Comparison of ENCODE assay signal across 12 cellular contexts in the genomic region with DNA sequence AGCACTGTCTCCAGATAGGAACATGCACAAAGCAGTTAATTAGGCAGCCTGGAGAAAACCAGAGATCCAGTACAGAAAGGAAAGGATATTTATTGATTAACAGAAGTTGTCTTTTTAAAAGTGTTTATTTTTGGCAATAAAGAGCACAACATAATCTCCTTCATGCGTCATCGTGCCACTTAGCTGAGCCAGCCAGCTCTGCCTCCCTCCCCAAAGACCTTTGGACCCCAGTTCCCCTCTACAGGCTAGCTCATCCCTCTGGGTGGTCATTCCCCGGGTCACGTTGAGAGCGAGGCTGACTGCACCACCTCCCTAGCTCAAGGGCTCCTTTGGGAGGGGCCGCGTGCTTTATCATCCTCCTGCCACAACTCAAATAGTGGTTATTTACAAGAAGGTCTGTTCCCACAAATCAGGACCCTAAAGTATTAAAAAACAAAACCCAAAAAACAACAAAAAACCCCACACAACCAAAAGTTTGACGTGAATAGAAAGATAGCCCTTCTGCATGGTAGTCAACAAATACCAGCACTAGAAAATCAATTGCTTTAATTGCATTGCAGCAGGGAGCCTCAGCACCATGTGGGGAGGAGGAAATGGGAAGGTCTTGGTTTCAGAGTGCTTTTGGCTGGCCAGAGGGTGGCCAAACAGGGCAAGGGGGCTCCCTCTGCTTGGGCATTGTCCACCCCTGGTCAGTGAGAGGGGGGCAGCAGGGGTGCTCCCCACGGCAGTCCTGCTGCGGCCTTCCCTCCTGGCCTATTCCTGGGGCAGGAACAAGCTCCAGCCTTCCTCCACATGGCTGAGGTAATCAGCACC. TPM values are rescaled to one million over a fixed set of nuclear protein-coding genes. Genes with fewer than 3 reads are reported as not detected.
A peak's percentile ranks its signal among the peaks of the same experiment; 100 is the strongest.
DNase-seq lines count a peak whose midpoint lies in the region; ATAC-seq and TF ChIP-seq lines count a peak whose summit lies in the region.
"Had no signal": no experiment of that assay in that cellular context is flagged by ENCODE, and none has a peak within 500 bp of the region (broad histone marks: within the 10 kb centered on the region; RNA-seq: fewer than 3 reads in every experiment).

No MANE protein-coding gene starts in this region.

- peaks cover 76% of the 10 kb centered on the region for H3K36me3 ChIP-seq in upper lobe of right lung

- POLR2A ChIA-PET in activated CD8-positive, alpha-beta T cell treated with anti-CD3 and anti-CD28 coated beads, Interleukin-2, amount 10 ng/mL, durations not matched to agents 7 days and 5 days (lab: Charles Lee) = interaction anchor here (0.6 to 1.5 kb wide), 3 partner anchors 10 to 1719 kb away, joined by 3 to 7 read pairs (median 5); partner anchors contain the start of gene POLR2C

- no peak overlapping the region for H3K4me3 Mint-ChIP-seq in activated naive CD4-positive, alpha-beta T cell treated with anti-CD3 and anti-CD28 coated beads, Interleukin-2, amount 10 ng/mL, durations not matched to agents 7 days and 5 days
- H3K4me3 Mint-ChIP-seq in activated CD8-positive, alpha-beta T cell treated with anti-CD3 and anti-CD28 coated beads, Interleukin-2, amount 10 ng/mL, durations not matched to agents 7 days and 5 days = no peak overlapping the region

- no peak for TF ChIP-seq CTCF in upper lobe of right lung (IDR thresholded peaks at IDR 0.05)

- peaks cover 25% of the 10 kb centered on the region for H3K4me1 Mint-ChIP-seq in activated naive CD4-positive, alpha-beta T cell treated with anti-CD3 and anti-CD28 coated beads, Interleukin-2, amount 10 ng/mL, durations not matched to agents 7 days and 5 days
- H3K4me1 Mint-ChIP-seq in activated CD8-positive, alpha-beta T cell treated with anti-CD3 and anti-CD28 coated beads, Interleukin-2, amount 10 ng/mL, durations not matched to agents 7 days and 5 days (ENCODE audit: low read depth) = peaks cover 31% of the 10 kb centered on the region

- intact Hi-C loops in upper lobe of right lung (cut with DNase I) = no loop called here

- H3K27ac Mint-ChIP-seq in activated naive CD4-positive, alpha-beta T cell treated with anti-CD3 and anti-CD28 coated beads, Interleukin-2, amount 10 ng/mL, durations not matched to agents 7 days and 5 days = peak overlapping the region; percentile 30
- H3K27ac Mint-ChIP-seq in activated CD8-positive, alpha-beta T cell treated with anti-CD3 and anti-CD28 coated beads, Interleukin-2, amount 10 ng/mL, durations not matched to agents 7 days and 5 days = peak overlapping the region; percentile 39

- no peaks in the 10 kb centered on the region for H3K27me3 ChIP-seq in upper lobe of right lung
- H3K27me3 ChIP-seq: right atrium auricular region had no signal

- no peak for ATAC-seq in activated CD8-positive, alpha-beta T cell treated with anti-CD3 and anti-CD28 coated beads, Interleukin-2, amount 10 ng/mL, durations not matched to agents 7 days and 5 days
- ATAC-seq in left lobe of liver (peak; percentile 78), upper lobe of right lung (no peak), GM18511 (IDR thresholded peaks at IDR 0.05; ENCODE audit: unreplicated experiment) (no peak)

- no peaks in the 10 kb centered on the region for H3K9me3 ChIP-seq in upper lobe of right lung
- H3K9me3 ChIP-seq: right atrium auricular region had no signal

- no peaks in the 10 kb centered on the region for H3K9me3 Mint-ChIP-seq in activated naive CD4-positive, alpha-beta T cell treated with anti-CD3 and anti-CD28 coated beads, Interleukin-2, amount 10 ng/mL, durations not matched to agents 7 days and 5 days
- H3K9me3 Mint-ChIP-seq in activated CD8-positive, alpha-beta T cell treated with anti-CD3 and anti-CD28 coated beads, Interleukin-2, amount 10 ng/mL, durations not matched to agents 7 days and 5 days (ENCODE audit: insufficient read depth) = no peaks in the 10 kb centered on the region

- DNase-seq in activated naive CD4-positive, alpha-beta T cell treated with anti-CD3 and anti-CD28 coated beads, Interleukin-2, amount 10 ng/mL, durations not matched to agents 7 days and 5 days = no peak
- no peak for DNase-seq in activated naive CD4-positive, alpha-beta T cell (lab: John Stamatoyannopoulos, UW)
- DNase-seq in activated CD8-positive, alpha-beta T cell treated with anti-CD3 and anti-CD28 coated beads, Interleukin-2, amount 10 ng/mL, durations not matched to agents 7 days and 5 days = no peak
- DNase-seq in left lobe of liver (ENCODE audit: low spot score) (peak; percentile 87), upper lobe of right lung (no peak), NCI-H1694 treated with DMSO at 0.1 percent for 48 hours (lab: John Stamatoyannopoulos, UW) (no peak), SHP77 (lab: John Stamatoyannopoulos, UW) (no peak)
- DNase-seq: NCI-H1048; NK-92 treated with Interleukin-12 subunit alpha and Interleukin-12 subunit beta, amount 100 ng/mL, for 24 hours; T1000 had no signal

- no peaks in the 10 kb centered on the region for H3K27me3 Mint-ChIP-seq in activated naive CD4-positive, alpha-beta T cell treated with anti-CD3 and anti-CD28 coated beads, Interleukin-2, amount 10 ng/mL, durations not matched to agents 7 days and 5 days
- no peaks in the 10 kb centered on the region for H3K27me3 Mint-ChIP-seq in activated CD8-positive, alpha-beta T cell treated with anti-CD3 and anti-CD28 coated beads, Interleukin-2, amount 10 ng/mL, durations not matched to agents 7 days and 5 days (ENCODE audit: low read depth)

- no peak overlapping the region for H3K4me3 ChIP-seq in upper lobe of right lung
- H3K4me3 ChIP-seq: right atrium auricular region had no signal

- H3K4me1 ChIP-seq in upper lobe of right lung = peaks cover 36% of the 10 kb centered on the region

- peaks cover 36% of the 10 kb centered on the region for H3K36me3 Mint-ChIP-seq in activated naive CD4-positive, alpha-beta T cell treated with anti-CD3 and anti-CD28 coated beads, Interleukin-2, amount 10 ng/mL, durations not matched to agents 7 days and 5 days
- peaks cover 28% of the 10 kb centered on the region for H3K36me3 Mint-ChIP-seq in activated CD8-positive, alpha-beta T cell treated with anti-CD3 and anti-CD28 coated beads, Interleukin-2, amount 10 ng/mL, durations not matched to agents 7 days and 5 days (ENCODE audit: low read depth)

- CTCF ChIA-PET in activated naive CD4-positive, alpha-beta T cell treated with anti-CD3 and anti-CD28 coated beads, Interleukin-2, amount 10 ng/mL, durations not matched to agents 7 days and 5 days (lab: Charles Lee) = interaction anchor here (0.6 to 9.5 kb wide), 4 partner anchors 15 to 55 kb away, joined by 3 to 79 read pairs (median 14); partner anchors contain the start of gene DOK4
- CTCF ChIA-PET in activated CD8-positive, alpha-beta T cell treated with anti-CD3 and anti-CD28 coated beads, Interleukin-2, amount 10 ng/mL, durations not matched to agents 7 days and 5 days (lab: Charles Lee) = interaction anchor here (1.9 to 2.0 kb wide), 2 partner anchors 10 to 47 kb away, joined by 6 to 8 read pairs; partner anchors contain the start of gene POLR2C

- H3K27ac ChIP-seq in upper lobe of right lung = peak overlapping the region; percentile 3
- H3K27ac ChIP-seq: right atrium auricular region had no signal

RNA-seq across cellular contexts. Expression of gene POLR2C, which starts 9.6 kb away (rescaled TPM):
- total RNA-seq in activated CD8-positive, alpha-beta T cell treated with anti-CD3 and anti-CD28 coated beads, Interleukin-2, amount 10 ng/mL, durations not matched to agents 7 days and 5 days = 10 to 100 TPM; 57.0 to 58.3 TPM
- total RNA-seq in left lobe of liver (34.1 TPM), upper lobe of right lung (85.1 TPM)

RNA-seq across cellular contexts. Expression of gene DOK4, which starts 14.2 kb away (rescaled TPM):
- total RNA-seq in activated CD8-positive, alpha-beta T cell treated with anti-CD3 and anti-CD28 coated beads, Interleukin-2, amount 10 ng/mL, durations not matched to agents 7 days and 5 days = 1 to 10 TPM; 4.8 to 6.4 TPM
- total RNA-seq in left lobe of liver (43.9 TPM), upper lobe of right lung (55.1 TPM)

RNA-seq across cellular contexts. Expression of gene COQ9, which starts 24.8 kb away (rescaled TPM):
- total RNA-seq in activated CD8-positive, alpha-beta T cell treated with anti-CD3 and anti-CD28 coated beads, Interleukin-2, amount 10 ng/mL, durations not matched to agents 7 days and 5 days = 10 to 100 TPM; 38.2 to 40.4 TPM
- total RNA-seq in left lobe of liver (64.5 TPM), upper lobe of right lung (35.2 TPM)

RNA-seq across cellular contexts. Expression of gene CIAPIN1, which starts 24.9 kb away (rescaled TPM):
- 10 to 100 TPM; 47.8 to 53.8 TPM for total RNA-seq in activated CD8-positive, alpha-beta T cell treated with anti-CD3 and anti-CD28 coated beads, Interleukin-2, amount 10 ng/mL, durations not matched to agents 7 days and 5 days
- total RNA-seq in left lobe of liver (21.3 TPM), upper lobe of right lung (31.2 TPM)
